In genomic region chr3:70383360-70383831, GRCh38 we compare ENCODE assay signal across 13 cellular contexts.
DNase-seq lines count a peak whose midpoint lies in the region; ATAC-seq and TF ChIP-seq lines count a peak whose summit lies in the region.
"Had no signal": no experiment of that assay in that cellular context is flagged by ENCODE, and none has a peak within 500 bp of the region (broad histone marks: within the 10 kb centered on the region; RNA-seq: fewer than 3 reads in every experiment).

No MANE protein-coding gene starts in this region.

- H3K27ac ChIP-seq in ascending aorta = no peak overlapping the region
- H3K27ac ChIP-seq: SJSA1 had no signal

- in situ Hi-C loops in GM13976 (cut with MboI; ENCODE audit: low sequenced_read_pairs, unreplicated experiment) = no loop called here

- H3K4me1 ChIP-seq in ascending aorta = no peaks in the 10 kb centered on the region
- H3K4me1 ChIP-seq: SJSA1 had no signal

- intact Hi-C loops in ascending aorta (cut with DNase I) = no loop called here

- no peaks in the 10 kb centered on the region for H3K36me3 ChIP-seq in ascending aorta
- H3K36me3 ChIP-seq: SJSA1 had no signal

- no peaks in the 10 kb centered on the region for H3K9me3 ChIP-seq in ascending aorta
- H3K9me3 ChIP-seq: SJSA1 had no signal

- no peaks in the 10 kb centered on the region for H3K27me3 ChIP-seq in ascending aorta
- H3K27me3 ChIP-seq: SJSA1 had no signal

- no peak overlapping the region for H3K4me3 ChIP-seq in ascending aorta
- H3K4me3 ChIP-seq: SJSA1 had no signal

- TF ChIP-seq CTCF in GM13976 (IDR thresholded peaks at IDR 0.05; ENCODE audit: borderline replicate concordance, control extremely low read depth, extremely low read depth, insufficient read depth, missing control alignments) (no peak), ascending aorta (IDR thresholded peaks at IDR 0.05) (no peak)

- peak; percentile 10 for DNase-seq in GM13976 (ENCODE audit: low spot score)
- DNase-seq in mucosa of gallbladder (ENCODE audit: low spot score) = no peak
- no peak for DNase-seq in ascending aorta (ENCODE audit: low spot score in 2 of 2)
- DNase-seq in amniotic stem cell (lab: John Stamatoyannopoulos, UW) = no peak
- no peak for DNase-seq in DMS79 treated with DMSO at 0.1 percent for 48 hours (lab: John Stamatoyannopoulos, UW)
- DNase-seq: activated CD4-positive, alpha-beta T cell treated with anti-CD3 and anti-CD28 coated beads, Interleukin-2, amount 10 ng/mL, durations not matched to agents 24 days and 14 days; erythroblast; NCI-H2029; posterior cingulate gyrus had no signal

- peak; percentile 98 for ATAC-seq in GM19438 (IDR thresholded peaks at IDR 0.05; ENCODE audit: low read depth, unreplicated experiment)
- ATAC-seq in HG02884 (IDR thresholded peaks at IDR 0.05; ENCODE audit: unreplicated experiment) = peak; percentile 94
- peak; percentile 97 for ATAC-seq in HG03575 (IDR thresholded peaks at IDR 0.05; ENCODE audit: extremely low read depth, insufficient number of reproducible peaks, low FRiP score, unreplicated experiment)
